In the genomic region with DNA sequence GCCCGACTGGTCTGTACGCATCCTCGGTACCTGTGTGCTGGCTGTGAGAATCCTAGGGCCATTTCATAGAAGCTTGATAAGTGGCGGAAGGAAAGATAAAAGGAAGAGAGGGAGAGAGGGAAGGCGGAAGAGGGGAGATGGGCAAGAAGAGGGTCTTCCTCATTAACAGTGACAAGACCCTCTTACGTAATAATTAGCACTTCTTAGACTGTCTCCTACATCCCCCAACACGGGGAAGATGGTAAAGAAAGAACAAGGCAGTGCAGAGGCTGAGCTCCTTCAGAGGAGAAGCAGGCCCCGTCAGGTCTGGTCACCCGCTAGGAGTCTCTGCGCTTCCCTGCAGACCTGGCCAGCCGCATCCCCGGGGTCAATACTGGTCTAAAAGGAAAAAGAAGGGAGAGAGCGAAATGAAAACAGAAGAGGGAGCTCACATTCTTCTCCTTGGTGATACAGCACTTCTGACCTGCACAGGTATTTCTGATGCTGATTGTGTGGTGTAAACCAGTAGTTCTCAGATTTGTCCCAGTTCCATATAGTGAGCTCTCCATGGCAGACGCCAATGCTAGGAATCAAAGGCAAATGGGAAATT, we compare ENCODE assay signal across 1 cellular context.
TF ChIP-seq lines count a peak whose summit lies in the region.

No MANE protein-coding gene starts in this region.

TF ChIP-seq in K562, 482 proteins besides CTCF, POLR2A, EP300 and RAD21:
- no peak for TF ChIP-seq SNIP1 (IDR thresholded peaks at IDR 0.05; ENCODE audit: low read depth)
- peak; percentile 44; the same call in 1 of the 2 replicates for TF ChIP-seq CEBPB (tag; IDR thresholded peaks at IDR 0.05)
- TF ChIP-seq CEBPG (CRISPR knock-in tag; IDR thresholded peaks at IDR 0.05): no peak
- peak; percentile 17 to 47; a peak in 1 of 4 replicates for TF ChIP-seq CEBPG (tag; conservative IDR thresholded peaks at IDR 0.05 in 1 of 2, IDR thresholded peaks at IDR 0.05 in 1 of 2)
- no peak for TF ChIP-seq NBN (IDR thresholded peaks at IDR 0.05; ENCODE audit: low read depth)
